1 cellular context compared by ENCODE assay signal in genomic region chr22:50184004-50184461, GRCh38.
TF ChIP-seq lines count a peak whose summit lies in the region.

No MANE protein-coding gene starts in this region.

TF ChIP-seq in GM12878, 131 proteins besides CTCF, POLR2A, EP300 and RAD21:
- no peak for TF ChIP-seq ZNF384 (IDR thresholded peaks at IDR 0.05; ENCODE audit: borderline replicate concordance, low read depth, low read length)
